In genomic region chr2:169739351-169739750, GRCh38 we compare ENCODE assay signal across 16 cellular contexts. TPM values are rescaled to one million over a fixed set of nuclear protein-coding genes. Genes with fewer than 3 reads are reported as not detected.
A peak's percentile ranks its signal among the peaks of the same experiment; 100 is the strongest.
DNase-seq lines count a peak whose midpoint lies in the region; ATAC-seq and TF ChIP-seq lines count a peak whose summit lies in the region.
"Had no signal": no experiment of that assay in that cellular context is flagged by ENCODE, and none has a peak within 500 bp of the region (broad histone marks: within the 10 kb centered on the region; RNA-seq: fewer than 3 reads in every experiment).

No MANE protein-coding gene starts in this region.

- no peak overlapping the region for H3K4me3 Mint-ChIP-seq in Calu3 (ENCODE audit: low read depth, unreplicated experiment)
- peak overlapping the region; percentile 14 for H3K4me3 Mint-ChIP-seq in chondrocyte (ENCODE audit: unreplicated experiment)
- H3K4me3 Mint-ChIP-seq in nephron progenitor cell = peak overlapping the region; percentile 17
- H3K4me3 Mint-ChIP-seq in activated T-cell treated with anti-CD3 and anti-CD28 coated beads, Interleukin-2, amount 50 U/mL, for 24 hours = no peak overlapping the region
- H3K4me3 Mint-ChIP-seq: CD8-positive, alpha-beta T cell had no signal

- intact Hi-C loops in Calu3 (cut with micrococcal nuclease; ENCODE audit: unreplicated experiment) = no loop called here

- H3K9me3 Mint-ChIP-seq in Calu3 (ENCODE audit: low read depth, unreplicated experiment) (no peaks in the 10 kb centered on the region), chondrocyte (ENCODE audit: low read depth) (no peaks in the 10 kb centered on the region), nephron progenitor cell (peaks cover 6% of the 10 kb centered on the region)
- no peaks in the 10 kb centered on the region for H3K9me3 Mint-ChIP-seq in activated T-cell treated with anti-CD3 and anti-CD28 coated beads, Interleukin-2, amount 50 U/mL, for 24 hours
- H3K9me3 Mint-ChIP-seq: CD8-positive, alpha-beta T cell had no signal

- H3K36me3 Mint-ChIP-seq in Calu3 (ENCODE audit: insufficient read depth, unreplicated experiment) (peaks cover 40% of the 10 kb centered on the region), chondrocyte (ENCODE audit: low read depth) (peaks cover 11% of the 10 kb centered on the region), nephron progenitor cell (ENCODE audit: low read depth) (peaks cover 53% of the 10 kb centered on the region)
- H3K36me3 Mint-ChIP-seq in activated T-cell treated with anti-CD3 and anti-CD28 coated beads, Interleukin-2, amount 50 U/mL, for 24 hours (ENCODE audit: low read depth) = peaks cover 4% of the 10 kb centered on the region
- H3K36me3 Mint-ChIP-seq: CD8-positive, alpha-beta T cell had no signal

- H3K27ac Mint-ChIP-seq in Calu3 (ENCODE audit: unreplicated experiment) (peak overlapping the region; percentile 25), chondrocyte (ENCODE audit: unreplicated experiment) (peak overlapping the region; percentile 46), nephron progenitor cell (peak overlapping the region; percentile 38)
- H3K27ac Mint-ChIP-seq in activated T-cell treated with anti-CD3 and anti-CD28 coated beads, Interleukin-2, amount 50 U/mL, for 24 hours = no peak overlapping the region
- H3K27ac Mint-ChIP-seq: CD8-positive, alpha-beta T cell had no signal

- TF ChIP-seq CTCF in Calu3 (IDR thresholded peaks at IDR 0.05; ENCODE audit: unreplicated experiment) (no peak), chondrocyte (IDR thresholded peaks at IDR 0.05) (no peak), nephron progenitor cell (IDR thresholded peaks at IDR 0.05) (no peak)

- H3K4me1 Mint-ChIP-seq in Calu3 (ENCODE audit: low read depth, unreplicated experiment) = peaks cover 39% of the 10 kb centered on the region
- H3K4me1 Mint-ChIP-seq in chondrocyte (ENCODE audit: low read depth) = peaks cover 36% of the 10 kb centered on the region
- H3K4me1 Mint-ChIP-seq in nephron progenitor cell = peaks cover 40% of the 10 kb centered on the region
- H3K4me1 Mint-ChIP-seq in activated T-cell treated with anti-CD3 and anti-CD28 coated beads, Interleukin-2, amount 50 U/mL, for 24 hours (ENCODE audit: low read depth) = peaks cover 7% of the 10 kb centered on the region

- no peak for DNase-seq in Calu3
- DNase-seq in LoVo (ENCODE audit: low spot score) = peak; percentile 34
- DNase-seq in chondrocyte (ENCODE audit: low spot score) = no peak
- no peak for DNase-seq in nephron progenitor cell
- no peak for DNase-seq in NCI-H1694 treated with DMSO at 0.1 percent for 48 hours (lab: John Stamatoyannopoulos, UW)
- DNase-seq in activated T-cell treated with anti-CD3 and anti-CD28 coated beads, Interleukin-2, amount 50 U/mL, for 24 hours = no peak
- DNase-seq: BE2C; CD8-positive, alpha-beta T cell; HCEC 1CT; NCI-H1092; NCI-H187; SW 1271 had no signal

- CTCF ChIA-PET in Calu3 (lab: Charles Lee) = no interaction called here

- ATAC-seq in esophagus mucosa (no peak), HG03045 (IDR thresholded peaks at IDR 0.05; ENCODE audit: unreplicated experiment) (no peak)
- ATAC-seq: CD8-positive, alpha-beta T cell had no signal

- H3K27me3 Mint-ChIP-seq in Calu3 (ENCODE audit: unreplicated experiment) (no peaks in the 10 kb centered on the region), chondrocyte (ENCODE audit: low read depth) (no peaks in the 10 kb centered on the region), nephron progenitor cell (ENCODE audit: low read depth, poor library complexity) (peaks cover 2% of the 10 kb centered on the region)
- H3K27me3 Mint-ChIP-seq in activated T-cell treated with anti-CD3 and anti-CD28 coated beads, Interleukin-2, amount 50 U/mL, for 24 hours = peaks cover 31% of the 10 kb centered on the region

- BruUV-seq in Calu3 (replicated peaks; lab: Mats Ljungman, UMichigan) = no TSS peak

RNA-seq across cellular contexts. Expression of gene KLHL23, which starts 5.7 kb away (rescaled TPM):
- total RNA-seq in Calu3 (2022) (40.4 and 49.5 TPM in 2 replicates), chondrocyte (3.8 to 9.6 TPM (median 8.9 TPM) in 3 replicates), esophagus mucosa (1.6 TPM)

RNA-seq across cellular contexts. Expression of gene PHOSPHO2, which starts 45.1 kb away (rescaled TPM):
- total RNA-seq in Calu3 (2022) (9.9 and 12.7 TPM in 2 replicates), chondrocyte (3.0 to 4.2 TPM (median 3.3 TPM) in 3 replicates), esophagus mucosa (1.7 TPM)

RNA-seq across cellular contexts. Expression of gene CFAP210, which starts 45.1 kb away (rescaled TPM):
- total RNA-seq in Calu3 (2022) = 0.17 TPM in 1 of 2 replicates, not detected in the other
- total RNA-seq in chondrocyte = 0.19 TPM in 1 of 3 replicates, not detected in the others
- not detected for total RNA-seq in esophagus mucosa
- total RNA-seq: HT-29, SJSA1 had no signal

RNA-seq across cellular contexts. Expression of gene SSB, which starts 59.3 kb away (rescaled TPM):
- total RNA-seq in Calu3 (2022) (143 TPM in 2 replicates), chondrocyte (93.5 to 105 TPM (median 95.1 TPM) in 3 replicates), esophagus mucosa (40.1 TPM)

Comparison
In these comparisons a context has a peak if more than half of its experiments do, and no peak if none do; other contexts are left out.
1. H3K4me3 Mint-ChIP-seq: peak in chondrocyte (single experiment) and nephron progenitor cell (single experiment); none in Calu3 (single experiment) and activated T-cell treated with anti-CD3 and anti-CD28 coated beads, Interleukin-2, amount 50 U/mL, for 24 hours (single experiment).